ENCODE assay signal across 8 cellular contexts in the genomic region with DNA sequence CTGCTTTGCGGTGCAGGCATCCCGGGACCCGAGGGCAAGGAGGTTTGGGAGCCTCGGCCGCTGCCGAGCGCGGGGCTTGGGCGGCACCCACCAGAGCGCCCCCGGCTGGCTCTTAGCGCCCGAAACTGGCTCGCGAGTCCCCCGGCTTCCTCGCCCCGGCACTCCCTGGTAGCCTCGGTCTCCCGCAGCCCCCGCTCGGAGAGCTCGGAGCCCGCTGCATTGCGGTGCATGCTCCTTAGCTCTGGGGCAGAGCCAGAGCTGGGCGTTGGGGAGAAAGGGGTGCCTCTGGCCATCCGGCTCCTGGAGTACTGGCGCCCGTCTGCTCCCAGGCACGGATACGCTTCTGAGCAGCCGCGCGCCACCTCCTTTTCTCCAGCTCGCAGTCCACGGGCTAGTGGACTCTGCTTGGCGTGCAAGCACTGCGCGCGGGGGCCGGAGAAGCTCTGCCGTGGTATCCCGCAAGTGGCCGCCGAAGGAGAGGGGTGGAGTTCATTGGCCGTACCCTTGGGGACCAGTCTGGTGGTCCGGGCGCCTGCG.
DNase-seq lines count a peak whose midpoint lies in the region; ATAC-seq, FAIRE-seq and TF ChIP-seq lines count a peak whose summit lies in the region.

No MANE protein-coding gene starts in this region.

- H3K27ac ChIP-seq in subcutaneous abdominal adipose tissue (ENCODE audit: low read depth, low read length), result no peak overlapping the region

- no peak for FAIRE-seq in H54 (lab: Jason Lieb, UNC)

- H3K4me1 ChIP-seq in adipocyte (ENCODE audit: control insufficient read depth, insufficient read depth, low read length) (peaks cover 14% of the 10 kb centered on the region), subcutaneous abdominal adipose tissue (ENCODE audit: control insufficient read depth in 5 of 5, insufficient read depth in 5 of 5, low read length in 5 of 5) (peaks cover 0 to 43% (median 39%) of the 10 kb centered on the region in 5 donors)

- DNase-seq in NCI-H1436 (lab: John Stamatoyannopoulos, UW), result peak; percentile 6
- DNase-seq in NCI-H1436 treated with DMSO at 0.1 percent for 48 hours (lab: John Stamatoyannopoulos, UW), result no peak
- DNase-seq in adipocyte (ENCODE audit: low read depth), result peak; percentile 39
- DNase-seq in H54 (ENCODE audit: insufficient read length, low spot score), result no peak

- H3K9ac ChIP-seq in adipocyte (ENCODE audit: low read length), result peak overlapping the region; percentile 27
- H3K9ac ChIP-seq in subcutaneous abdominal adipose tissue (ENCODE audit: low read length in 5 of 5), result peak overlapping the region in 1 of 5 donors; percentile 43

- H3K36me3 ChIP-seq in adipocyte (ENCODE audit: control insufficient read depth, insufficient read depth, low read length, severe bottlenecking), result no peaks in the 10 kb centered on the region
- no peaks in the 10 kb centered on the region for H3K36me3 ChIP-seq in subcutaneous abdominal adipose tissue (ENCODE audit: control insufficient read depth in 5 of 5, insufficient read depth in 5 of 5, low read length in 5 of 5)

- peak overlapping the region; percentile 84 for H3K4me3 ChIP-seq in adipocyte (ENCODE audit: low read length)
- H3K4me3 ChIP-seq in iPS-18c (ENCODE audit: insufficient read depth, low read depth, low read length), result peak overlapping the region; percentile 79
- peak overlapping the region in 4 of 5 donors; percentile 73 to 80 (median 75) for H3K4me3 ChIP-seq in subcutaneous abdominal adipose tissue (ENCODE audit: low read depth in 1 of 5, low read length in 5 of 5)

- H3K27me3 ChIP-seq in adipocyte (replicated peaks; ENCODE audit: control insufficient read depth, insufficient read depth, low read length) (peaks cover 3% of the 10 kb centered on the region), subcutaneous abdominal adipose tissue (ENCODE audit: control insufficient read depth in 5 of 5, insufficient read depth in 4 of 5, low read length in 5 of 5) (peaks cover 14 to 30% (median 23%) of the 10 kb centered on the region in 5 donors)

- TF ChIP-seq POLR2A in H54 (IDR thresholded peaks at IDR 0.05; ENCODE audit: low read depth, low read length), result no peak

- ATAC-seq in HG03045 (IDR thresholded peaks at IDR 0.05; ENCODE audit: unreplicated experiment), result peak; percentile 4
- ATAC-seq in HG02938 (IDR thresholded peaks at IDR 0.05; ENCODE audit: unreplicated experiment), result no peak

- H3K9me3 ChIP-seq in adipocyte (ENCODE audit: control insufficient read depth, low read length) (no peaks in the 10 kb centered on the region), iPS-18c (ENCODE audit: control insufficient read depth, insufficient read depth, low read length) (peaks cover 2% of the 10 kb centered on the region), subcutaneous abdominal adipose tissue (ENCODE audit: control insufficient read depth in 5 of 5, low read length in 5 of 5) (no peaks in the 10 kb centered on the region)

Comparison
In these comparisons a context has a peak if more than half of its experiments do, and no peak if none do; other contexts are left out.
1. DNase-seq: peak in NCI-H1436 (single experiment) and adipocyte (single experiment); none in NCI-H1436 treated with DMSO at 0.1 percent for 48 hours (single experiment) and H54 (single experiment).
2. Peak in every context shown above with its lines, with median percentiles within 50 percentile points of each other: H3K4me3 ChIP-seq.